In genomic region chr16:46568472-46569230, GRCh38 we compare ENCODE assay signal across 21 cellular contexts. TPM values are rescaled to one million over a fixed set of nuclear protein-coding genes. Genes with fewer than 3 reads are reported as not detected.
DNase-seq lines count a peak whose midpoint lies in the region; ATAC-seq, FAIRE-seq and TF ChIP-seq lines count a peak whose summit lies in the region.
"Had no signal": no experiment of that assay in that cellular context is flagged by ENCODE, and none has a peak within 500 bp of the region (broad histone marks: within the 10 kb centered on the region; RNA-seq: fewer than 3 reads in every experiment).

No MANE protein-coding gene starts in this region.

- ATAC-seq in left ventricle myocardium superior = no peak
- ATAC-seq in HepG2 = peak; percentile 24; the same call in 1 of the 3 replicates
- ATAC-seq in stimulated activated effector memory CD8-positive, alpha-beta T cell treated with anti-CD3 and anti-CD28 coated beads, Interleukin-12 subunit alpha, Interleukin-12 subunit beta, amount 100 ng/mL, for 72 hours = no peak
- no peak for ATAC-seq in left colon
- ATAC-seq: PC-3 had no signal

- no peaks in the 10 kb centered on the region for H3K4me1 ChIP-seq in left ventricle myocardium inferior
- H3K4me1 ChIP-seq in HepG2 (ENCODE audit: insufficient read depth, low read length) = peaks cover 5% of the 10 kb centered on the region; the same call in 1 of the 2 replicates

- FAIRE-seq in HepG2 (lab: Jason Lieb, UNC) = no peak

- peaks cover 18% of the 10 kb centered on the region for H3K27me3 ChIP-seq in left ventricle myocardium inferior (ENCODE audit: low read depth)
- H3K27me3 ChIP-seq in HepG2 (ENCODE audit: control insufficient read depth in 1 of 2, insufficient read depth in 2 of 2, low read length in 2 of 2) = peaks cover 0 to 15% of the 10 kb centered on the region in 2 experiments; a peak in 3 of 5 replicates

- in situ Hi-C loops in HepG2 (cut with HindIII; ENCODE audit: extremely low pct_ligation_motif_present, low pct_unique_long_range_greater_than_20kb) = no loop called here

- H3K36me3 Mint-ChIP-seq in stimulated activated effector memory CD8-positive, alpha-beta T cell treated with anti-CD3 and anti-CD28 coated beads, Interleukin-12 subunit alpha, Interleukin-12 subunit beta, amount 100 ng/mL, for 72 hours = no peaks in the 10 kb centered on the region

- H3K9me3 ChIP-seq in left ventricle myocardium inferior (replicated peaks) (no peaks in the 10 kb centered on the region), HepG2 (ENCODE audit: low read length) (peaks cover 10% of the 10 kb centered on the region; the same call in 1 of the 2 replicates)

- CTCF ChIA-PET in HepG2 (lab: Yijun Ruan, JAX; ENCODE audit: low intra/inter-chr PET ratio, low total read pairs) = no interaction called here

- TF ChIP-seq CTCF in left ventricle myocardium inferior (IDR thresholded peaks at IDR 0.05; ENCODE audit: borderline replicate concordance) (no peak), HepG2 (CRISPR knock-in tag; IDR thresholded peaks at IDR 0.05) (no peak)

- POLR2A ChIA-PET in HepG2 (lab: Yijun Ruan, JAX) = no interaction called here

- WGBS in HepG2 (ENCODE audit: low lambda C conversion rate) = 67% methylated on average over 42 of the region's 42 CpGs

- no peak overlapping the region for H3K27ac ChIP-seq in left ventricle myocardium inferior (replicated peaks)
- H3K27ac ChIP-seq in HepG2 (ENCODE audit: extremely low read length, insufficient read depth, low read length) = no peak overlapping the region
- H3K27ac ChIP-seq: HL-60 had no signal

- H2AFZ ChIP-seq in HepG2 (ENCODE audit: low read length) = no peak overlapping the region

- peak; percentile 31 for DNase-seq in left ventricle myocardium superior
- DNase-seq in left ventricle myocardium inferior = no peak
- DNase-seq in NCI-H510A (lab: John Stamatoyannopoulos, UW) = peak; percentile 11
- DNase-seq in HepG2 (ENCODE audit: low spot score) = no peak
- no peak for DNase-seq in activated CD4-positive, alpha-beta T cell treated with anti-CD3 and anti-CD28 coated beads, Interleukin-2, amount 50 U/mL, for 1 hour
- no peak for DNase-seq in central memory CD4-positive, alpha-beta T cell
- no peak for DNase-seq in stimulated activated effector memory CD8-positive, alpha-beta T cell treated with anti-CD3 and anti-CD28 coated beads, Interleukin-12 subunit alpha, Interleukin-12 subunit beta, amount 100 ng/mL, for 72 hours (ENCODE audit: low spot score in 2 of 2)
- no peak for DNase-seq in left colon
- DNase-seq: Calu3; Kasumi-1; MV-4-11; NCI-H1105; NCI-H146; NCI-H1930; NCI-H2107; NCI-H526; NCI-H82; NK-92 treated with Interleukin-12 subunit alpha and Interleukin-12 subunit beta, amount 100 ng/mL, for 24 hours; PC-3; SHP77 had no signal

- no peak for TF ChIP-seq RAD21 in HepG2 (CRISPR knock-in tag; IDR thresholded peaks at IDR 0.05)

- H3K4me1 Mint-ChIP-seq in stimulated activated effector memory CD8-positive, alpha-beta T cell treated with anti-CD3 and anti-CD28 coated beads, Interleukin-12 subunit alpha, Interleukin-12 subunit beta, amount 100 ng/mL, for 72 hours = no peaks in the 10 kb centered on the region

- no peaks in the 10 kb centered on the region for H3K79me2 ChIP-seq in HepG2 (ENCODE audit: insufficient read depth, low read length)

- no peaks in the 10 kb centered on the region for H3K9me3 Mint-ChIP-seq in stimulated activated effector memory CD8-positive, alpha-beta T cell treated with anti-CD3 and anti-CD28 coated beads, Interleukin-12 subunit alpha, Interleukin-12 subunit beta, amount 100 ng/mL, for 72 hours

- H3K9ac ChIP-seq in HepG2 (ENCODE audit: insufficient read depth, low read depth, low read length) = no peak overlapping the region

- no peak overlapping the region for H3K27ac Mint-ChIP-seq in stimulated activated effector memory CD8-positive, alpha-beta T cell treated with anti-CD3 and anti-CD28 coated beads, Interleukin-12 subunit alpha, Interleukin-12 subunit beta, amount 100 ng/mL, for 72 hours

- no peak overlapping the region for H3K4me3 Mint-ChIP-seq in stimulated activated effector memory CD8-positive, alpha-beta T cell treated with anti-CD3 and anti-CD28 coated beads, Interleukin-12 subunit alpha, Interleukin-12 subunit beta, amount 100 ng/mL, for 72 hours

- TF ChIP-seq EP300 in HepG2 (IDR thresholded peaks at IDR 0.05; ENCODE audit: low read depth in 2 of 2, low read length in 2 of 2) = no peak
- no peak for TF ChIP-seq EP300 in HepG2 (CRISPR knock-in tag; IDR thresholded peaks at IDR 0.05; ENCODE audit: borderline replicate concordance)

- no TSS peak for BruUV-seq in HepG2 (replicated peaks; lab: Mats Ljungman, UMichigan)

- intact Hi-C loops in left ventricle myocardium superior (cut with micrococcal nuclease) = no loop called here
- intact Hi-C loops in left ventricle myocardium inferior (cut with micrococcal nuclease) = no loop called here
- intact Hi-C loops in HepG2 (cut with micrococcal nuclease; ENCODE audit: unreplicated experiment) = no loop called here
- intact Hi-C loops in left colon (cut with DNase I, micrococcal nuclease) = no loop called here

- H3K36me3 ChIP-seq in left ventricle myocardium inferior (no peaks in the 10 kb centered on the region), HepG2 (replicated peaks in 1 of 2; ENCODE audit: control insufficient read depth in 1 of 2, insufficient read depth in 2 of 2, low read length in 2 of 2) (no peaks in the 10 kb centered on the region)

- H3K4me3 ChIP-seq in left ventricle myocardium inferior (no peak overlapping the region), HepG2 (replicated peaks in 1 of 3; ENCODE audit: insufficient read depth in 1 of 3, low read depth in 2 of 3, low read length in 3 of 3) (no peak overlapping the region)

- no peak overlapping the region for H3K4me2 ChIP-seq in HepG2 (ENCODE audit: low read depth, low read length)

- TF ChIP-seq POLR2A in HepG2 (IDR thresholded peaks at IDR 0.05; ENCODE audit: insufficient read depth in 1 of 2, low read depth in 2 of 2, low read length in 2 of 2) = no peak

- no peaks in the 10 kb centered on the region for H4K20me1 ChIP-seq in HepG2 (ENCODE audit: insufficient read depth, low read length)

TF ChIP-seq in HepG2, 621 proteins besides CTCF, POLR2A, EP300 and RAD21:
- TF ChIP-seq AGO1 (IDR thresholded peaks at IDR 0.05; ENCODE audit: low read depth, low read length, poor library complexity, severe bottlenecking) (peak; percentile 26), ZNF770 (CRISPR knock-in tag; IDR thresholded peaks at IDR 0.05) (no peak)

RNA-seq across cellular contexts. Expression of gene SHCBP1, which starts 52.5 kb away (rescaled TPM):
- total RNA-seq in left ventricle myocardium superior (1.1 TPM), left ventricle myocardium inferior (0.44 TPM), HepG2 (2016; rRNA removed; fragmentation: Illumina TruSeq; extraction: Trizol) (33.0 and 48.9 TPM in 2 replicates), left colon (1 to 10 TPM; 1.2 to 3.1 TPM)
- 5.0 and 6.1 TPM in 2 replicates for total RNA-seq in HepG2 (2016; cell fraction: cytosol; rRNA removed; fragmentation: Illumina TruSeq; extraction: Trizol; ENCODE audit: low read depth)
- 32.4 and 47.2 TPM in 2 replicates for total RNA-seq in HepG2 (2016; cell fraction: insoluble cytoplasmic fraction; rRNA removed; fragmentation: Illumina TruSeq; extraction: Trizol)
- total RNA-seq in HepG2 (2016; cell fraction: membrane; rRNA removed; fragmentation: Illumina TruSeq; extraction: Trizol) = 10.4 and 12.6 TPM in 2 replicates
- total RNA-seq in HepG2 (2016; cell fraction: nucleus; rRNA removed; fragmentation: Illumina TruSeq; extraction: Trizol) = 27.5 and 30.0 TPM in 2 replicates
- 8.2 and 15.7 TPM in 2 replicates for polyA plus RNA-seq in HepG2 (2011; rRNA removed)
- 6.5 and 7.0 TPM in 2 replicates for polyA plus RNA-seq in HepG2 (2011; cell fraction: cytosol; rRNA removed)
- polyA plus RNA-seq in HepG2 (2011; cell fraction: nucleus; rRNA removed) = 6.7 and 7.0 TPM in 2 replicates
- polyA plus RNA-seq in HepG2 (2012) = 5.5 and 12.5 TPM in 2 replicates
- 8.0 and 8.7 TPM in 2 replicates for polyA plus RNA-seq in HepG2 (2016; cell fraction: cytosol; fragmentation: Illumina TruSeq; extraction: Trizol; ENCODE audit: low read depth)
- 46.5 and 49.0 TPM in 2 replicates for polyA plus RNA-seq in HepG2 (2016; cell fraction: insoluble cytoplasmic fraction; fragmentation: Illumina TruSeq; extraction: Trizol; ENCODE audit: low read depth)
- 11.0 and 11.6 TPM in 2 replicates for polyA plus RNA-seq in HepG2 (2016; cell fraction: membrane; fragmentation: Illumina TruSeq; extraction: Trizol; ENCODE audit: low read depth)
- 29.0 and 34.9 TPM in 2 replicates for polyA plus RNA-seq in HepG2 (2016; cell fraction: nucleus; fragmentation: Illumina TruSeq; extraction: Trizol; ENCODE audit: insufficient read depth, low read depth)
- 16.5 and 44.1 TPM in 2 replicates for polyA minus RNA-seq in HepG2 (2011; rRNA and poly(A)+ RNA removed; ENCODE audit: low replicate concordance)
- polyA minus RNA-seq in HepG2 (2011; cell fraction: cytosol; rRNA and poly(A)+ RNA removed) = 10.4 and 13.5 TPM in 2 replicates
- 16.2 and 22.8 TPM in 2 replicates for polyA minus RNA-seq in HepG2 (2011; cell fraction: nucleus; rRNA and poly(A)+ RNA removed)

Comparison
In these comparisons a context has a peak if more than half of its experiments do, and no peak if none do; other contexts are left out.
1. DNase-seq: peak in left ventricle myocardium superior (single experiment) and NCI-H510A (single experiment); none in left ventricle myocardium inferior (single experiment), HepG2 (single experiment), activated CD4-positive, alpha-beta T cell treated with anti-CD3 and anti-CD28 coated beads, Interleukin-2, amount 50 U/mL, for 1 hour (single experiment), central memory CD4-positive, alpha-beta T cell (single experiment), stimulated activated effector memory CD8-positive, alpha-beta T cell treated with anti-CD3 and anti-CD28 coated beads, Interleukin-12 subunit alpha, Interleukin-12 subunit beta, amount 100 ng/mL, for 72 hours (0 of 2) and left colon (0 of 2).